Comparison of ENCODE assay signal across 2 cellular contexts in the genomic region with DNA sequence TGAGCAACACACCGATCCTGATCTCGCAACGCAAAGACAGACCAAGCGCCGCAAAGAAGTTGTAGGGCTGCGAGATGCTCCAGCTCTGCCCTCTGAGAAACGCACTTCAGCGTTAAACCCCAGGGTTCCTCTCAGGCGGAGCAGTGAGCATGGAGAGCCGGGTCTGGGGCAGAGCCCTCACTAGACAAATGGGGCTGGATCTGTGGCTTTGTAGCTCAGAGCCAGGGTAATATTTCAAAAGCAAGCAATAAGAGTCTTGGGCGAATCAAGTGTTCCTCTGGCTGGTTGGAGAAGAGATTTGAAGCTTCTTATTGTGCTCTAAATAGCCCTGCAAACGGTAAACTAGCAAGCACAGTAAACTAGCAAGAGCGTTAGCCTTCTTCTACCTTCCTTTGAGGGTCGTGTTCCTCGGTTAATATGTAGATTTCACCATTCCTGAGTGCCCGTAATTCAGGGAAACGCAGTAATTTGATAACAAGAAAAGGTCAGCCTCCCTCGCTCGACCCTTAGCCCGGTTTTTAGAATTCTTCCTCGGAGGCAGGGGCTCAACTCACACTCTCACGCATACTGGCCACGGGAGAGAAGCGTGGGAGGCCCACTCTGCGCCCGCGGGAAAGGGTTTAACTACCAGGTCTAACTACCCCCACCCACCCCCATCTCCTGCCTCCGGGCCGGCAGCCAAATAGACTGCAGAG.
TF ChIP-seq lines count a peak whose summit lies in the region.

No MANE protein-coding gene starts in this region.

TF ChIP-seq in GM23338, 12 proteins besides CTCF, POLR2A, EP300 and RAD21:
- TF ChIP-seq EZH2 (IDR thresholded peaks at IDR 0.05; ENCODE audit: low read depth, unreplicated experiment), result peak; percentile 68
- TF ChIP-seq, protein P1, sequence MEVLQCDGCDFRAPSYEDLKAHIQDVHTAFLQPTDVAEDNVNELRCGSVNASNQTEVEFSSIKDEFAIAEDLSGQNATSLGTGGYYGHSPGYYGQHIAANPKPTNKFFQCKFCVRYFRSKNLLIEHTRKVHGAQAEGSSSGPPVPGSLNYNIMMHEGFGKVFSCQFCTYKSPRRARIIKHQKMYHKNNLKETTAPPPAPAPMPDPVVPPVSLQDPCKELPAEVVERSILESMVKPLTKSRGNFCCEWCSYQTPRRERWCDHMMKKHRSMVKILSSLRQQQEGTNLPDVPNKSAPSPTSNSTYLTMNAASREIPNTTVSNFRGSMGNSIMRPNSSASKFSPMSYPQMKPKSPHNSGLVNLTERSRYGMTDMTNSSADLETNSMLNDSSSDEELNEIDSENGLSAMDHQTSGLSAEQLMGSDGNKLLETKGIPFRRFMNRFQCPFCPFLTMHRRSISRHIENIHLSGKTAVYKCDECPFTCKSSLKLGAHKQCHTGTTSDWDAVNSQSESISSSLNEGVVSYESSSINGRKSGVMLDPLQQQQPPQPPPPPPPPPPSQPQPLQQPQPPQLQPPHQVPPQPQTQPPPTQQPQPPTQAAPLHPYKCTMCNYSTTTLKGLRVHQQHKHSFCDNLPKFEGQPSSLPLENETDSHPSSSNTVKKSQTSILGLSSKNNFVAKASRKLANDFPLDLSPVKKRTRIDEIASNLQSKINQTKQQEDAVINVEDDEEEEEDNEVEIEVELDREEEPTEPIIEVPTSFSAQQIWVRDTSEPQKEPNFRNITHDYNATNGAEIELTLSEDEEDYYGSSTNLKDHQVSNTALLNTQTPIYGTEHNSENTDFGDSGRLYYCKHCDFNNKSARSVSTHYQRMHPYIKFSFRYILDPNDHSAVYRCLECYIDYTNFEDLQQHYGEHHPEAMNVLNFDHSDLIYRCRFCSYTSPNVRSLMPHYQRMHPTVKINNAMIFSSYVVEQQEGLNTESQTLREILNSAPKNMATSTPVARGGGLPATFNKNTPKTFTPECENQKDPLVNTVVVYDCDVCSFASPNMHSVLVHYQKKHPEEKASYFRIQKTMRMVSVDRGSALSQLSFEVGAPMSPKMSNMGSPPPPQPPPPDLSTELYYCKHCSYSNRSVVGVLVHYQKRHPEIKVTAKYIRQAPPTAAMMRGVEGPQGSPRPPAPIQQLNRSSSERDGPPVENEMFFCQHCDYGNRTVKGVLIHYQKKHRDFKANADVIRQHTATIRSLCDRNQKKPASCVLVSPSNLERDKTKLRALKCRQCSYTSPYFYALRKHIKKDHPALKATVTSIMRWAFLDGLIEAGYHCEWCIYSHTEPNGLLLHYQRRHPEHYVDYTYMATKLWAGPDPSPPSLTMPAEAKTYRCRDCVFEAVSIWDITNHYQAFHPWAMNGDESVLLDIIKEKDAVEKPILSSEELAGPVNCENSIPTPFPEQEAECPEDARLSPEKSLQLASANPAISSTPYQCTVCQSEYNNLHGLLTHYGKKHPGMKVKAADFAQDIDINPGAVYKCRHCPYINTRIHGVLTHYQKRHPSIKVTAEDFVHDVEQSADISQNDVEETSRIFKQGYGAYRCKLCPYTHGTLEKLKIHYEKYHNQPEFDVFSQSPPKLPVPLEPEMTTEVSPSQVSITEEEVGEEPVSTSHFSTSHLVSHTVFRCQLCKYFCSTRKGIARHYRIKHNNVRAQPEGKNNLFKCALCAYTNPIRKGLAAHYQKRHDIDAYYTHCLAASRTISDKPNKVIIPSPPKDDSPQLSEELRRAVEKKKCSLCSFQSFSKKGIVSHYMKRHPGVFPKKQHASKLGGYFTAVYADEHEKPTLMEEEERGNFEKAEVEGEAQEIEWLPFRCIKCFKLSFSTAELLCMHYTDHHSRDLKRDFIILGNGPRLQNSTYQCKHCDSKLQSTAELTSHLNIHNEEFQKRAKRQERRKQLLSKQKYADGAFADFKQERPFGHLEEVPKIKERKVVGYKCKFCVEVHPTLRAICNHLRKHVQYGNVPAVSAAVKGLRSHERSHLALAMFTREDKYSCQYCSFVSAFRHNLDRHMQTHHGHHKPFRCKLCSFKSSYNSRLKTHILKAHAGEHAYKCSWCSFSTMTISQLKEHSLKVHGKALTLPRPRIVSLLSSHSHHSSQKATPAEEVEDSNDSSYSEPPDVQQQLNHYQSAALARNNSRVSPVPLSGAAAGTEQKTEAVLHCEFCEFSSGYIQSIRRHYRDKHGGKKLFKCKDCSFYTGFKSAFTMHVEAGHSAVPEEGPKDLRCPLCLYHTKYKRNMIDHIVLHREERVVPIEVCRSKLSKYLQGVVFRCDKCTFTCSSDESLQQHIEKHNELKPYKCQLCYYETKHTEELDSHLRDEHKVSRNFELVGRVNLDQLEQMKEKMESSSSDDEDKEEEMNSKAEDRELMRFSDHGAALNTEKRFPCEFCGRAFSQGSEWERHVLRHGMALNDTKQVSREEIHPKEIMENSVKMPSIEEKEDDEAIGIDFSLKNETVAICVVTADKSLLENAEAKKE (CRISPR knock-in tag; IDR thresholded peaks at IDR 0.05), result no peak

TF ChIP-seq in H1, 55 proteins besides CTCF, POLR2A, EP300 and RAD21:
- TF ChIP-seq SUZ12 (IDR thresholded peaks at IDR 0.05; ENCODE audit: low read length) (peak; percentile 53), RNF2 (IDR thresholded peaks at IDR 0.05; ENCODE audit: borderline replicate concordance, low read depth, low read length, missing control alignments, poor library complexity, severe bottlenecking) (peak; percentile 77), KDM5A (IDR thresholded peaks at IDR 0.05; ENCODE audit: low read length) (no peak), SIRT6 (IDR thresholded peaks at IDR 0.05; ENCODE audit: low read length) (no peak), NRF1 (IDR thresholded peaks at IDR 0.05; ENCODE audit: low read depth, low read length) (no peak), MAFK (IDR thresholded peaks at IDR 0.05; ENCODE audit: low read depth, low read length) (no peak), ZNF274 (IDR thresholded peaks at IDR 0.05; ENCODE audit: borderline replicate concordance, extremely low read depth, low read length) (no peak), SAP30 (IDR thresholded peaks at IDR 0.05; ENCODE audit: insufficient read depth, insufficient replicate concordance, low read length) (no peak), EZH2 (IDR thresholded peaks at IDR 0.05; ENCODE audit: low read depth, low read length, severe bottlenecking) (peak; percentile 66)
- TF ChIP-seq, protein P2, sequence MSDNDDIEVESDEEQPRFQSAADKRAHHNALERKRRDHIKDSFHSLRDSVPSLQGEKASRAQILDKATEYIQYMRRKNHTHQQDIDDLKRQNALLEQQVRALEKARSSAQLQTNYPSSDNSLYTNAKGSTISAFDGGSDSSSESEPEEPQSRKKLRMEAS (IDR thresholded peaks at IDR 0.05), result no peak
